Comparison of ENCODE assay signal across 8 cellular contexts in the genomic region with DNA sequence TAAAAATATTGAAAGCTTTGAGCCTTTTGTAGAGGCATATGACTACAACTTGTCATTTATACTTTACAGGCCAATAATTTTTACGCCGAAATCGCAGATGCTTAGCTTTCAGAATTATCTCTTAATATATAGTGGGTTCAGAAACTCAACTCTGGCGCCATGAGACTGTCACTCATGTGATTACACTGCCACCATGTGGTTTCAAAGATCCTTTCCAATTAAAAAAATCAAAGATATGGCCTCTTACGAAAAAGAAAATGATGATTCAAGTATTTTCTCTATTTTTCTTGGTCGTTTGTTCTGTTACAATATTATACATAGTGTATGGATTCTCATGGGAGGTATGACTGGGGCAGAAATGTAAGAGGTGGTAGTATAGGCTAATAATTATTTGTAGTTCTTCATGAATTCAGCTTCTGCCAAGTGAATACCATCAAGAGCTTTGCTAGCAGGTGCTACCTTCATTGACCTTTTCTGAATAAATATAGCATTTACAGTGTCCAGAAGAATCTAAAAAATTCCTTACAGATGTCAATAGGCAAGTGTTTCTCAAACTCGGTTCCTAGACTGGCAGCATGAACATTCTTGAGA.
A peak's percentile ranks its signal among the peaks of the same experiment; 100 is the strongest.
DNase-seq lines count a peak whose midpoint lies in the region; ATAC-seq and TF ChIP-seq lines count a peak whose summit lies in the region.

No MANE protein-coding gene starts in this region.

- no peaks in the 10 kb centered on the region for H3K9me3 ChIP-seq in Loucy (ENCODE audit: insufficient read depth, low read depth, low read length)
- no peaks in the 10 kb centered on the region for H3K9me3 ChIP-seq in gastroesophageal sphincter
- no peaks in the 10 kb centered on the region for H3K9me3 ChIP-seq in smooth muscle cell (replicated peaks; ENCODE audit: low read depth)

- H3F3A ChIP-seq in Loucy (ENCODE audit: low read depth) (no peaks in the 10 kb centered on the region), smooth muscle cell (ENCODE audit: low read depth) (no peaks in the 10 kb centered on the region)

- H3K79me2 ChIP-seq in Loucy (ENCODE audit: insufficient read depth, low read length) (no peaks in the 10 kb centered on the region), smooth muscle cell (ENCODE audit: low read depth) (no peaks in the 10 kb centered on the region)

- no peaks in the 10 kb centered on the region for H3K36me3 ChIP-seq in Loucy (ENCODE audit: insufficient read depth, low read length)
- H3K36me3 ChIP-seq in gastroesophageal sphincter, result no peaks in the 10 kb centered on the region
- no peaks in the 10 kb centered on the region for H3K36me3 ChIP-seq in smooth muscle cell (ENCODE audit: low read depth)

- 13 to 17% methylated on average over 7 of the region's 7 CpGs for WGBS in gastroesophageal sphincter (ENCODE audit: low coverage in 1 of 2), 2 donors
- 34% methylated on average over 7 of the region's 7 CpGs for WGBS in smooth muscle cell (ENCODE audit: low lambda C conversion rate)

- no peak for TF ChIP-seq POLR2A in gastroesophageal sphincter (IDR thresholded peaks at IDR 0.05)

- peak; percentile 65 for ATAC-seq in GM21515 (IDR thresholded peaks at IDR 0.05; ENCODE audit: unreplicated experiment)
- ATAC-seq in gastroesophageal sphincter, result no peak
- no peak for ATAC-seq in stimulated activated naive CD8-positive, alpha-beta T cell treated with anti-CD3 and anti-CD28 coated beads, Interleukin-15, amount 100 ng/mL, for 72 hours

- no peak overlapping the region for H3K4me3 Mint-ChIP-seq in stimulated activated naive CD8-positive, alpha-beta T cell treated with anti-CD3 and anti-CD28 coated beads, Interleukin-15, amount 100 ng/mL, for 72 hours

- TF ChIP-seq CTCF in Loucy (conservative IDR thresholded peaks at IDR 0.05; ENCODE audit: low read length) (peak; percentile 88), gastroesophageal sphincter (IDR thresholded peaks at IDR 0.05) (peak; percentile 33 to 62 (median 52)), smooth muscle cell (IDR thresholded peaks at IDR 0.05; ENCODE audit: borderline replicate concordance, insufficient read depth, poor library complexity, severe bottlenecking) (peak; percentile 57)

- no peaks in the 10 kb centered on the region for H3K4me1 Mint-ChIP-seq in stimulated activated naive CD8-positive, alpha-beta T cell treated with anti-CD3 and anti-CD28 coated beads, Interleukin-15, amount 100 ng/mL, for 72 hours

- H2AFZ ChIP-seq in Loucy (ENCODE audit: low read length), result peak overlapping the region; percentile 63; the same call in 1 of the 2 replicates
- H2AFZ ChIP-seq in smooth muscle cell (ENCODE audit: low read depth), result no peak overlapping the region

- peak overlapping the region; percentile 57 for H3K4me3 ChIP-seq in Loucy (ENCODE audit: low read length, poor library complexity, severe bottlenecking)
- no peak overlapping the region for H3K4me3 ChIP-seq in gastroesophageal sphincter
- H3K4me3 ChIP-seq in smooth muscle cell, result no peak overlapping the region

- no peak overlapping the region for H3K27ac Mint-ChIP-seq in stimulated activated naive CD8-positive, alpha-beta T cell treated with anti-CD3 and anti-CD28 coated beads, Interleukin-15, amount 100 ng/mL, for 72 hours

- H3K9ac ChIP-seq in Loucy (ENCODE audit: low read depth, low read length, poor library complexity, severe bottlenecking) (no peak overlapping the region), smooth muscle cell (ENCODE audit: low read depth) (no peak overlapping the region)

- peak; percentile 51 for DNase-seq in EL
- peak; percentile 58 for DNase-seq in SK-N-DZ (ENCODE audit: low spot score)
- DNase-seq in smooth muscle cell (lab: John Stamatoyannopoulos, UW; ENCODE audit: unreplicated experiment), result no peak
- DNase-seq in stimulated activated naive CD8-positive, alpha-beta T cell treated with anti-CD3 and anti-CD28 coated beads, Interleukin-15, amount 100 ng/mL, for 72 hours, result no peak
- no peak for DNase-seq in GOT3 (lab: John Stamatoyannopoulos, UW)

- no peaks in the 10 kb centered on the region for H3K9me2 ChIP-seq in Loucy (replicated peaks; ENCODE audit: low read depth, low read length)

- H3K4me2 ChIP-seq in Loucy (ENCODE audit: low read depth, low read length, poor library complexity, severe bottlenecking) (peak overlapping the region; percentile 47), smooth muscle cell (no peak overlapping the region)

- no peak for TF ChIP-seq EP300 in gastroesophageal sphincter (IDR thresholded peaks at IDR 0.05)

- H3K27me3 ChIP-seq in Loucy (ENCODE audit: insufficient read depth, low read length, poor library complexity, severe bottlenecking), result peaks cover 13% of the 10 kb centered on the region
- no peaks in the 10 kb centered on the region for H3K27me3 ChIP-seq in gastroesophageal sphincter
- H3K27me3 ChIP-seq in smooth muscle cell (ENCODE audit: low read depth), result peaks cover 43% of the 10 kb centered on the region

- H3K4me1 ChIP-seq in Loucy (ENCODE audit: insufficient read depth, low read length, poor library complexity, severe bottlenecking) (no peaks in the 10 kb centered on the region), gastroesophageal sphincter (peaks cover 0 to 3% (median 0%) of the 10 kb centered on the region in 3 donors), smooth muscle cell (ENCODE audit: low read depth) (no peaks in the 10 kb centered on the region)

- H3K9me3 Mint-ChIP-seq in stimulated activated naive CD8-positive, alpha-beta T cell treated with anti-CD3 and anti-CD28 coated beads, Interleukin-15, amount 100 ng/mL, for 72 hours, result no peaks in the 10 kb centered on the region

- H4K20me1 ChIP-seq in Loucy (ENCODE audit: insufficient read depth, low read length, poor library complexity, severe bottlenecking) (no peaks in the 10 kb centered on the region), smooth muscle cell (ENCODE audit: low read depth) (no peaks in the 10 kb centered on the region)

- H3K27ac ChIP-seq in gastroesophageal sphincter, result no peak overlapping the region
- no peak overlapping the region for H3K27ac ChIP-seq in smooth muscle cell (ENCODE audit: low read depth)

- peaks cover 9% of the 10 kb centered on the region for H3K27me3 Mint-ChIP-seq in stimulated activated naive CD8-positive, alpha-beta T cell treated with anti-CD3 and anti-CD28 coated beads, Interleukin-15, amount 100 ng/mL, for 72 hours

Comparison
In these comparisons a context has a peak if more than half of its experiments do, and no peak if none do; other contexts are left out.
1. DNase-seq: peak in EL (single experiment) and SK-N-DZ (single experiment); none in smooth muscle cell (single experiment), stimulated activated naive CD8-positive, alpha-beta T cell treated with anti-CD3 and anti-CD28 coated beads, Interleukin-15, amount 100 ng/mL, for 72 hours (0 of 2) and GOT3 (single experiment).
2. Peak in every context shown above with its lines, with median percentiles within 50 percentile points of each other: CTCF ChIP-seq.